In genomic region chr16:69838417-69838990, GRCh38 we compare ENCODE assay signal across 15 cellular contexts.
A peak's percentile ranks its signal among the peaks of the same experiment; 100 is the strongest.
DNase-seq lines count a peak whose midpoint lies in the region; ATAC-seq and TF ChIP-seq lines count a peak whose summit lies in the region.
"Had no signal": no experiment of that assay in that cellular context is flagged by ENCODE, and none has a peak within 500 bp of the region (broad histone marks: within the 10 kb centered on the region; RNA-seq: fewer than 3 reads in every experiment).

No MANE protein-coding gene starts in this region.

- 50 to 61% (median 61%) methylated on average over 5 of the region's 5 CpGs for WGBS in ovary, 3 donors

- H3K27ac ChIP-seq in duodenal mucosa (ENCODE audit: low read depth, low read length) (peak overlapping the region; percentile 53), left lung (peak overlapping the region; percentile 50 to 61), skeletal muscle tissue (ENCODE audit: low read depth, low read length) (peak overlapping the region; percentile 79), ovary (no peak overlapping the region)
- H3K27ac ChIP-seq: SK-N-MC had no signal

- no peak for TF ChIP-seq EP300 in ovary (IDR thresholded peaks at IDR 0.05)

- no peak for TF ChIP-seq CTCF in left lung (IDR thresholded peaks at IDR 0.05)
- TF ChIP-seq CTCF in ovary (IDR thresholded peaks at IDR 0.05), result no peak

- DNase-seq in HT-29 (ENCODE audit: low spot score) (peak; percentile 29), left lung (peak in 1 of 2 donors; percentile 69), LoVo (ENCODE audit: low spot score) (no peak), NCI-H1436 treated with DMSO at 0.1 percent for 48 hours (lab: John Stamatoyannopoulos, UW) (no peak), DMS153 treated with DMSO at 0.1 percent for 48 hours (lab: John Stamatoyannopoulos, UW; ENCODE audit: unreplicated experiment) (no peak), ovary (no peak)
- DNase-seq: ACHN; activated CD4-positive, alpha-beta T cell treated with anti-CD3 and anti-CD28 coated beads, Interleukin-2, amount 10 ng/mL, durations not matched to agents 24 days and 14 days; CD4-positive, alpha-beta T cell; Kasumi-1; kidney glomerular epithelial cell; thyroid gland had no signal

- no peak overlapping the region for H3K9ac ChIP-seq in duodenal mucosa (ENCODE audit: low read depth in 1 of 2, low read length in 2 of 2)
- H3K9ac ChIP-seq in skeletal muscle tissue (ENCODE audit: low read depth in 1 of 3, low read length in 3 of 3), result peak overlapping the region in 1 of 3 donors; percentile 33

- intact Hi-C loops in left lung (cut with DNase I) (no loop called here), ovary (cut with DNase I) (no loop called here)

- H3K36me3 ChIP-seq in duodenal mucosa (ENCODE audit: control insufficient read depth in 1 of 2, insufficient read depth in 2 of 2, low read length in 2 of 2), result peaks cover 5 to 16% of the 10 kb centered on the region in 2 donors
- H3K36me3 ChIP-seq in left lung, result peaks cover 0 to 40% of the 10 kb centered on the region in 2 donors
- H3K36me3 ChIP-seq in skeletal muscle tissue (ENCODE audit: control insufficient read depth in 3 of 3, insufficient read depth in 3 of 3, low read length in 3 of 3), result peaks cover 0 to 3% (median 2%) of the 10 kb centered on the region in 3 donors
- H3K36me3 ChIP-seq in ovary, result no peaks in the 10 kb centered on the region
- H3K36me3 ChIP-seq: thyroid gland had no signal

- H3K4me1 ChIP-seq in duodenal mucosa (ENCODE audit: control insufficient read depth in 1 of 2, insufficient read depth in 2 of 2, low read length in 2 of 2) (peaks cover 43 to 45% of the 10 kb centered on the region in 2 donors), left lung (peaks cover 10 to 28% of the 10 kb centered on the region in 2 donors), skeletal muscle tissue (ENCODE audit: control insufficient read depth in 3 of 3, insufficient read depth in 3 of 3, low read length in 3 of 3) (peaks cover 28 to 41% (median 33%) of the 10 kb centered on the region in 3 donors), ovary (ENCODE audit: insufficient read depth) (no peaks in the 10 kb centered on the region)

- peak; percentile 72 for ATAC-seq in left lung

- H3K4me3 ChIP-seq in duodenal mucosa (ENCODE audit: low read depth in 1 of 2, low read length in 2 of 2), result no peak overlapping the region
- H3K4me3 ChIP-seq in left lung, result no peak overlapping the region
- no peak overlapping the region for H3K4me3 ChIP-seq in skeletal muscle tissue (ENCODE audit: low read length in 3 of 3)
- no peak overlapping the region for H3K4me3 ChIP-seq in ovary
- H3K4me3 ChIP-seq: SK-N-MC, thyroid gland had no signal

- H3K9me3 ChIP-seq in duodenal mucosa (ENCODE audit: control insufficient read depth in 1 of 2, low read length in 2 of 2) (no peaks in the 10 kb centered on the region), left lung (no peaks in the 10 kb centered on the region), skeletal muscle tissue (ENCODE audit: control insufficient read depth in 3 of 3, low read length in 3 of 3) (no peaks in the 10 kb centered on the region), ovary (no peaks in the 10 kb centered on the region)
- H3K9me3 ChIP-seq: thyroid gland had no signal

- H3K27me3 ChIP-seq in duodenal mucosa (ENCODE audit: control insufficient read depth in 1 of 2, insufficient read depth in 2 of 2, low read length in 2 of 2) (no peaks in the 10 kb centered on the region), left lung (no peaks in the 10 kb centered on the region), skeletal muscle tissue (ENCODE audit: control insufficient read depth in 3 of 3, insufficient read depth in 3 of 3, low read length in 3 of 3) (no peaks in the 10 kb centered on the region), ovary (no peaks in the 10 kb centered on the region)
- H3K27me3 ChIP-seq: thyroid gland had no signal

- no peak for TF ChIP-seq POLR2A in ovary (IDR thresholded peaks at IDR 0.05)

Comparison
In these comparisons a context has a peak if more than half of its experiments do, and no peak if none do; other contexts are left out.
1. H3K27ac ChIP-seq: peak in duodenal mucosa (single experiment), left lung (2 of 2) and skeletal muscle tissue (single experiment); none in ovary (0 of 2).